9 cellular contexts compared by ENCODE assay signal in the genomic region with DNA sequence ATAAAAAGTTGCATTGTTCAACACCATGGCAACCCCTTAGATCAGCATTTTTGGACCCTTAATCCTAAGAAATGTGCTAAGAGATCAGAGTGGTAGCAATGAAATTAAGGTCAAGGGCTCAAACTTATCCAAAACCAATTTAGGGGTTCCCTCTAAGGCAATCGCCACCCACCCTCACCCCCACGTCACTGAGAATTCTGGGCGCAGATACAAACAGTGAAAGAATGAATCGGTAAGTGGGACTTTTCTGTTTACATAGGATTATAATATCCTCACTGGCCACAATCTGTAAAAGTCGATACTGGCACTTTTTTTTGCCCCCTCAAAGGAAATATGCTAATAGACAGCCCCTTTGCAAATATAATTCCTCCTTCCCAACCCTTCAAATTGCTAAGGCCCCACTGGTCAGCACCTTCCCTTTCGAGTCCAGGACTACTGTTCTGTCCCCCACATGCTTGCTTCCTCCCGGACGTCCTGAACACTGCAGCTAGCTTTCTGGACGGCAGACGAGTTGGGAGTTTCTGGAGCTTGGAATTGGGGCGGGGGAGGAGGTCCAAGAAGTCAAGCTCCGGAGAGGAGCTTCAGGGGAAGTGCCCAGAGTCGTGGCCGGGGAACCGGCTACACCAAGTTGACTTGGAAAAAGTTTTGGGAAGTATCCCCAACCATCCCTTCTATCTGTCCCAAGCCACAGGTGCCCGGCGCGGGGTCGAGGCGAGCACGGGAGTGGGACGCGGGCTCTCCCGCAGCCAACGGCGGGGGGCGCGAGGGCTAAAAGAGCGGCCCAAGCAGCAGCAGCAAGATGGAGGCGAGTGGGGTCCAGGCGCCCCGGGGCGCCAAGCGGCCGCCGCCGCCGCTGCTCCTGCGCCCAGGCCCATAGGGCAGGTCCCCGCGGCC. TPM values are rescaled to one million over a fixed set of nuclear protein-coding genes. Genes with fewer than 3 reads are reported as not detected.
DNase-seq lines count a peak whose midpoint lies in the region; ATAC-seq and TF ChIP-seq lines count a peak whose summit lies in the region.
"Had no signal": no experiment of that assay in that cellular context is flagged by ENCODE, and none has a peak within 500 bp of the region (broad histone marks: within the 10 kb centered on the region; RNA-seq: fewer than 3 reads in every experiment).

No MANE protein-coding gene starts in this region.

- H3K4me2 ChIP-seq in GM23338, result peak overlapping the region; percentile 89
- peak overlapping the region; percentile 98 for H3K4me2 ChIP-seq in skeletal muscle satellite cell (ENCODE audit: low read length)

- peaks cover 62% of the 10 kb centered on the region for H3K4me1 Mint-ChIP-seq in GM23338
- peaks cover 8% of the 10 kb centered on the region for H3K4me1 Mint-ChIP-seq in activated naive CD8-positive, alpha-beta T cell treated with anti-CD3 and anti-CD28 coated beads, Interleukin-2, amount 10 ng/mL, durations not matched to agents 7 days and 5 days

- no peaks in the 10 kb centered on the region for H3K9me3 Mint-ChIP-seq in GM23338
- H3K9me3 Mint-ChIP-seq in activated naive CD8-positive, alpha-beta T cell treated with anti-CD3 and anti-CD28 coated beads, Interleukin-2, amount 10 ng/mL, durations not matched to agents 7 days and 5 days, result no peaks in the 10 kb centered on the region

- no peaks in the 10 kb centered on the region for H4K20me1 ChIP-seq in GM23338 (replicated peaks; ENCODE audit: insufficient read depth)

- peak; percentile 10 for ATAC-seq in GM23338
- ATAC-seq in activated naive CD8-positive, alpha-beta T cell treated with anti-CD3 and anti-CD28 coated beads, Interleukin-2, amount 10 ng/mL, durations not matched to agents 7 days and 5 days (ENCODE audit: low read depth), result no peak
- ATAC-seq in GM19328 (IDR thresholded peaks at IDR 0.05; ENCODE audit: unreplicated experiment), result no peak
- no peak for ATAC-seq in GM18907 (IDR thresholded peaks at IDR 0.05; ENCODE audit: unreplicated experiment)
- ATAC-seq in HG02642 (IDR thresholded peaks at IDR 0.05; ENCODE audit: poor library complexity, unreplicated experiment), result no peak

- H3K36me3 ChIP-seq in GM23338 (ENCODE audit: insufficient read depth) (no peaks in the 10 kb centered on the region), skeletal muscle satellite cell (ENCODE audit: insufficient read depth, low read length) (peaks cover 10% of the 10 kb centered on the region)

- DNase-seq in GM23338 (ENCODE audit: low spot score), result peak; percentile 71
- no peak for DNase-seq in activated naive CD8-positive, alpha-beta T cell treated with anti-CD3 and anti-CD28 coated beads, Interleukin-2, amount 10 ng/mL, durations not matched to agents 7 days and 5 days
- no peak for DNase-seq in COLO668 (lab: John Stamatoyannopoulos, UW; ENCODE audit: unreplicated experiment)

- no peak overlapping the region for H3K27ac ChIP-seq in GM23338 (ENCODE audit: low read depth)
- H3K27ac ChIP-seq: HL-60 had no signal

- no peaks in the 10 kb centered on the region; the same call in 1 of the 3 replicates for H3K36me3 Mint-ChIP-seq in GM23338 (ENCODE audit: low read depth)
- no peaks in the 10 kb centered on the region for H3K36me3 Mint-ChIP-seq in activated naive CD8-positive, alpha-beta T cell treated with anti-CD3 and anti-CD28 coated beads, Interleukin-2, amount 10 ng/mL, durations not matched to agents 7 days and 5 days

- peaks cover 80% of the 10 kb centered on the region for H3K27me3 ChIP-seq in GM23338 (ENCODE audit: insufficient read depth)
- H3K27me3 ChIP-seq in skeletal muscle satellite cell (ENCODE audit: control insufficient read depth, insufficient read depth, low read length), result no peaks in the 10 kb centered on the region

- peak overlapping the region; percentile 74 for H3K4me3 ChIP-seq in GM23338
- H3K4me3 ChIP-seq in iPS-11a (ENCODE audit: low read depth, low read length), result peak overlapping the region; percentile 72
- peak overlapping the region; percentile 97 for H3K4me3 ChIP-seq in skeletal muscle satellite cell (ENCODE audit: low read length)

- H3K9me2 ChIP-seq in GM23338 (ENCODE audit: insufficient read depth), result no peaks in the 10 kb centered on the region

- no peak overlapping the region for H3K27ac Mint-ChIP-seq in GM23338
- H3K27ac Mint-ChIP-seq in activated naive CD8-positive, alpha-beta T cell treated with anti-CD3 and anti-CD28 coated beads, Interleukin-2, amount 10 ng/mL, durations not matched to agents 7 days and 5 days, result no peak overlapping the region

- no peaks in the 10 kb centered on the region for H3K79me2 ChIP-seq in GM23338 (replicated peaks; ENCODE audit: insufficient read depth)

- peaks cover 51% of the 10 kb centered on the region for H3K4me1 ChIP-seq in GM23338 (ENCODE audit: insufficient read depth)
- peaks cover 23% of the 10 kb centered on the region for H3K4me1 ChIP-seq in skeletal muscle satellite cell (ENCODE audit: control insufficient read depth, insufficient read depth, low read length)

- H3K9me3 ChIP-seq in skeletal muscle satellite cell (replicated peaks; ENCODE audit: low read length), result no peaks in the 10 kb centered on the region

- POLR2A ChIA-PET in activated naive CD8-positive, alpha-beta T cell treated with anti-CD3 and anti-CD28 coated beads, Interleukin-2, amount 10 ng/mL, durations not matched to agents 7 days and 5 days (lab: Charles Lee), result no interaction called here

- 0 out of 2 replicates have a peak, but pooled peaks cover 3% of the 10 kb centered on the region for H3F3A ChIP-seq in GM23338 (replicated peaks; ENCODE audit: low read depth)

- peak overlapping the region; percentile 91 for H3K4me3 Mint-ChIP-seq in GM23338
- H3K4me3 Mint-ChIP-seq in activated naive CD8-positive, alpha-beta T cell treated with anti-CD3 and anti-CD28 coated beads, Interleukin-2, amount 10 ng/mL, durations not matched to agents 7 days and 5 days, result peak overlapping the region; percentile 52

- H2AFZ ChIP-seq in GM23338, result 0 out of 2 replicates have a peak overlapping the region, but pooled peaks have one; percentile 53

- TF ChIP-seq CTCF in GM23338 (conservative IDR thresholded peaks at IDR 0.05; ENCODE audit: low read depth in 2 of 2), result no peak

- peak overlapping the region; percentile 90 for H3K9ac ChIP-seq in skeletal muscle satellite cell (ENCODE audit: low read depth, low read length)

- peaks cover 62% of the 10 kb centered on the region for H3K27me3 Mint-ChIP-seq in GM23338 (ENCODE audit: insufficient read depth, low read depth, poor library complexity)
- peaks cover 48% of the 10 kb centered on the region for H3K27me3 Mint-ChIP-seq in activated naive CD8-positive, alpha-beta T cell treated with anti-CD3 and anti-CD28 coated beads, Interleukin-2, amount 10 ng/mL, durations not matched to agents 7 days and 5 days

TF ChIP-seq in GM23338, 12 proteins besides CTCF, POLR2A, EP300 and RAD21:
- TF ChIP-seq EZH2phosphoT487 (IDR thresholded peaks at IDR 0.05; ENCODE audit: unreplicated experiment), result no peak
- no peak for TF ChIP-seq POLR2AphosphoS5 (IDR thresholded peaks at IDR 0.05; ENCODE audit: low read depth)
- TF ChIP-seq JUNB (IDR thresholded peaks at IDR 0.05; ENCODE audit: unreplicated experiment), result no peak
- no peak for TF ChIP-seq ZNF114 (CRISPR knock-in tag; IDR thresholded peaks at IDR 0.05)
- no peak for TF ChIP-seq EZH2 (IDR thresholded peaks at IDR 0.05; ENCODE audit: low read depth, unreplicated experiment)
- TF ChIP-seq, protein P1, sequence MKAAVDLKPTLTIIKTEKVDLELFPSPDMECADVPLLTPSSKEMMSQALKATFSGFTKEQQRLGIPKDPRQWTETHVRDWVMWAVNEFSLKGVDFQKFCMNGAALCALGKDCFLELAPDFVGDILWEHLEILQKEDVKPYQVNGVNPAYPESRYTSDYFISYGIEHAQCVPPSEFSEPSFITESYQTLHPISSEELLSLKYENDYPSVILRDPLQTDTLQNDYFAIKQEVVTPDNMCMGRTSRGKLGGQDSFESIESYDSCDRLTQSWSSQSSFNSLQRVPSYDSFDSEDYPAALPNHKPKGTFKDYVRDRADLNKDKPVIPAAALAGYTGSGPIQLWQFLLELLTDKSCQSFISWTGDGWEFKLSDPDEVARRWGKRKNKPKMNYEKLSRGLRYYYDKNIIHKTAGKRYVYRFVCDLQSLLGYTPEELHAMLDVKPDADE (IDR thresholded peaks at IDR 0.05), result no peak
- no peak for TF ChIP-seq NANOG (IDR thresholded peaks at IDR 0.05; ENCODE audit: borderline replicate concordance)

RNA-seq across cellular contexts. Expression of a gene that starts 2.1 kb away (rescaled TPM):
- 6.1 and 7.7 TPM in 2 replicates for total RNA-seq in GM23338 (2014; rRNA removed; shearing (Covaris generic))
- 1.4 and 1.8 TPM in 2 replicates for polyA plus RNA-seq in GM23338 (2016; fragmentation: Nextera tagmentation; extraction: Ambion mirVana)
- total RNA-seq in activated naive CD8-positive, alpha-beta T cell treated with anti-CD3 and anti-CD28 coated beads, Interleukin-2, amount 10 ng/mL, durations not matched to agents 7 days and 5 days, result under 1 TPM; 0.61 to 0.68 TPM
- total RNA-seq in skeletal muscle satellite cell (2012; rRNA removed), result 2.0 and 5.5 TPM in 2 replicates
